ENCODE assay signal across 13 cellular contexts in genomic region chr9:626591-626990, GRCh38.
DNase-seq lines count a peak whose midpoint lies in the region; ATAC-seq and TF ChIP-seq lines count a peak whose summit lies in the region.
"Had no signal": no experiment of that assay in that cellular context is flagged by ENCODE, and none has a peak within 500 bp of the region (broad histone marks: within the 10 kb centered on the region; RNA-seq: fewer than 3 reads in every experiment).

No MANE protein-coding gene starts in this region.

- no peaks in the 10 kb centered on the region for H3K9me2 ChIP-seq in PC-9 (ENCODE audit: insufficient read depth)

- H3F3A ChIP-seq in PC-9 (ENCODE audit: insufficient read depth, low read depth) = no peaks in the 10 kb centered on the region

- ATAC-seq in GM21367 (IDR thresholded peaks at IDR 0.05; ENCODE audit: unreplicated experiment) (peak; percentile 68), HG03432 (IDR thresholded peaks at IDR 0.05; ENCODE audit: unreplicated experiment) (peak; percentile 74)

- H3K27ac ChIP-seq in temporal lobe (ENCODE audit: low read depth, low read length) = peak overlapping the region; percentile 12
- no peak overlapping the region for H3K27ac ChIP-seq in PC-9

- no TSS peak for BruUV-seq in PC-9 (replicated peaks; lab: Mats Ljungman, UMichigan)

- no peaks in the 10 kb centered on the region for H4K20me1 ChIP-seq in PC-9 (ENCODE audit: insufficient read depth)

- H3K79me2 ChIP-seq in PC-9 (ENCODE audit: low read depth) = no peaks in the 10 kb centered on the region

- CTCF ChIA-PET in PC-9 (lab: Charles Lee) = no interaction called here

- DNase-seq in fibroblast of mammary gland (ENCODE audit: low read depth) = peak; percentile 15
- DNase-seq in activated effector memory CD4-positive, alpha-beta T cell treated with anti-CD3 and anti-CD28 coated beads, Interleukin-2, amount 50 U/mL, for 16 hours = no peak
- no peak for DNase-seq in NCI-H187 (lab: John Stamatoyannopoulos, UW)
- no peak for DNase-seq in PC-9
- no peak for DNase-seq in NCI-H1417 (lab: John Stamatoyannopoulos, UW)
- DNase-seq: activated CD4-positive, alpha-beta memory T cell treated with anti-CD3 and anti-CD28 coated beads for 36 hours; DMS153; foreskin melanocyte; mammary epithelial cell; NCI-H1092 treated with DMSO at 0.1 percent for 48 hours had no signal

- H3K4me3 ChIP-seq in fibroblast of mammary gland (ENCODE audit: control insufficient read depth, low read depth, low read length) (no peak overlapping the region), PC-9 (no peak overlapping the region)

- no peak overlapping the region for H3K4me2 ChIP-seq in PC-9

- no peaks in the 10 kb centered on the region for H3K9me3 ChIP-seq in PC-9 (ENCODE audit: insufficient read depth, low read depth)

- POLR2A ChIA-PET in PC-9 (lab: Charles Lee; ENCODE audit: unreplicated experiment) = no interaction called here

- no peaks in the 10 kb centered on the region for H3K27me3 ChIP-seq in PC-9 (ENCODE audit: insufficient read depth, low read depth)

- no peaks in the 10 kb centered on the region for H3K36me3 ChIP-seq in PC-9 (ENCODE audit: low read depth)

- no peak overlapping the region for H2AFZ ChIP-seq in PC-9

- intact Hi-C loops in PC-9 (cut with micrococcal nuclease; ENCODE audit: unreplicated experiment) = no loop called here

- TF ChIP-seq CTCF in fibroblast of mammary gland (conservative IDR thresholded peaks at IDR 0.05; ENCODE audit: control insufficient read depth, insufficient read depth, low read depth, low read length) (no peak), PC-9 (conservative IDR thresholded peaks at IDR 0.05) (no peak)

- no peaks in the 10 kb centered on the region for H3K4me1 ChIP-seq in PC-9 (replicated peaks; ENCODE audit: insufficient read depth)
